ENCODE assay signal across 1 cellular context in genomic region chr1:118339431-118340146, GRCh38.
TF ChIP-seq lines count a peak whose summit lies in the region.

No MANE protein-coding gene starts in this region.

TF ChIP-seq in H1, 55 proteins besides CTCF, POLR2A, EP300 and RAD21:
- TF ChIP-seq BRCA1 (IDR thresholded peaks at IDR 0.05; ENCODE audit: low read depth, low read length) (no peak), RBBP5 (IDR thresholded peaks at IDR 0.05; ENCODE audit: borderline replicate concordance, low read depth, low read length) (no peak), SP4 (IDR thresholded peaks at IDR 0.05; ENCODE audit: low read length) (no peak), EGR1 (IDR thresholded peaks at IDR 0.05; ENCODE audit: borderline replicate concordance, low read depth, low read length) (no peak), ASH2L (IDR thresholded peaks at IDR 0.05; ENCODE audit: low read length) (no peak), TAF1 (IDR thresholded peaks at IDR 0.05; ENCODE audit: low read depth, low read length) (no peak), MAX (IDR thresholded peaks at IDR 0.05) (no peak), GABPA (IDR thresholded peaks at IDR 0.05; ENCODE audit: borderline replicate concordance, insufficient read depth, low read length) (no peak), CEBPB (IDR thresholded peaks at IDR 0.05; ENCODE audit: low read depth, low read length) (no peak), E2F6 (IDR thresholded peaks at IDR 0.05) (no peak), BCL11A (IDR thresholded peaks at IDR 0.05; ENCODE audit: low read depth in 2 of 2, low read length in 2 of 2) (no peak), EZH2 (IDR thresholded peaks at IDR 0.05; ENCODE audit: low read depth, low read length, severe bottlenecking) (no peak), TCF12 (IDR thresholded peaks at IDR 0.05; ENCODE audit: low read depth, low read length) (no peak), KDM1A (IDR thresholded peaks at IDR 0.05; ENCODE audit: borderline replicate concordance, low read length) (no peak), SAP30 (IDR thresholded peaks at IDR 0.05; ENCODE audit: insufficient read depth, insufficient replicate concordance, low read length) (no peak), CBX8 (IDR thresholded peaks at IDR 0.05; ENCODE audit: borderline replicate concordance, low read depth, low read length) (no peak)
